ENCODE assay signal across 2 cellular contexts in the genomic region with DNA sequence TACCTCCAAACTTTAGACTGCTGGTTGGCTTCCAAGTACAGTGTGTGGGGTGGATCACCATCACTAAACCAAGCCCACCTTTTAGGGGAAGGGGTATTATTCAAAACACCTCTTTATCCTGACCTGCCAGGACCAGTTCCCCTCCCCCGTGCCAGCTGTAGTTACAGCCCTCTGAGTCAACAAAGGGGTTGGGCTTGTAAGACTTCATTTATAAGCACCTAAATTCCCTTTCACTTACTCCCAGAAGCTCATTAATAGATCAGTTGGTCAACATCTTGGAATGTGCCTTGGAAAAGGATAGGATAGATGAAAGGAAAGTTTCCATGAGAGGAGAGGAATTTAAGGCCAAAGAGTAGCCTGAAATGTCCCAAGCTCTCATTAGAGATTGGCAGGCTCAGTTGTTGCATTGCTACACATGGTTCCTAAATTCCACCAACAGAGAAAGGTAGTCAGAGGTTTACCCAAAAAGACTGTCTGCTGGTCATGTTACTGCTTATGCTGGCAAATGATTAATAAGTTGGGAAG.
TF ChIP-seq lines count a peak whose summit lies in the region.

No MANE protein-coding gene starts in this region.

TF ChIP-seq in HEK293, 187 proteins besides CTCF, POLR2A, EP300 and RAD21 (continued from another document):
- TF ChIP-seq, protein P1, sequence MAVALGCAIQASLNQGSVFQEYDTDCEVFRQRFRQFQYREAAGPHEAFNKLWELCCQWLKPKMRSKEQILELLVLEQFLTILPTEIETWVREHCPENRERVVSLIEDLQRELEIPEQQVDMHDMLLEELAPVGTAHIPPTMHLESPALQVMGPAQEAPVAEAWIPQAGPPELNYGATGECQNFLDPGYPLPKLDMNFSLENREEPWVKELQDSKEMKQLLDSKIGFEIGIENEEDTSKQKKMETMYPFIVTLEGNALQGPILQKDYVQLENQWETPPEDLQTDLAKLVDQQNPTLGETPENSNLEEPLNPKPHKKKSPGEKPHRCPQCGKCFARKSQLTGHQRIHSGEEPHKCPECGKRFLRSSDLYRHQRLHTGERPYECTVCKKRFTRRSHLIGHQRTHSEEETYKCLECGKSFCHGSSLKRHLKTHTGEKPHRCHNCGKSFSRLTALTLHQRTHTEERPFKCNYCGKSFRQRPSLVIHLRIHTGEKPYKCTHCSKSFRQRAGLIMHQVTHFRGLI (tag by site-specific recombination; IDR thresholded peaks at IDR 0.05), result peak; percentile 68
- TF ChIP-seq, protein P2, sequence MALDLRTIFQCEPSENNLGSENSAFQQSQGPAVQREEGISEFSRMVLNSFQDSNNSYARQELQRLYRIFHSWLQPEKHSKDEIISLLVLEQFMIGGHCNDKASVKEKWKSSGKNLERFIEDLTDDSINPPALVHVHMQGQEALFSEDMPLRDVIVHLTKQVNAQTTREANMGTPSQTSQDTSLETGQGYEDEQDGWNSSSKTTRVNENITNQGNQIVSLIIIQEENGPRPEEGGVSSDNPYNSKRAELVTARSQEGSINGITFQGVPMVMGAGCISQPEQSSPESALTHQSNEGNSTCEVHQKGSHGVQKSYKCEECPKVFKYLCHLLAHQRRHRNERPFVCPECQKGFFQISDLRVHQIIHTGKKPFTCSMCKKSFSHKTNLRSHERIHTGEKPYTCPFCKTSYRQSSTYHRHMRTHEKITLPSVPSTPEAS (tag by site-specific recombination; IDR thresholded peaks at IDR 0.05), result no peak

TF ChIP-seq in HepG2, 621 proteins besides CTCF, POLR2A, EP300 and RAD21 (continued from another document):
- TF ChIP-seq, protein P3, sequence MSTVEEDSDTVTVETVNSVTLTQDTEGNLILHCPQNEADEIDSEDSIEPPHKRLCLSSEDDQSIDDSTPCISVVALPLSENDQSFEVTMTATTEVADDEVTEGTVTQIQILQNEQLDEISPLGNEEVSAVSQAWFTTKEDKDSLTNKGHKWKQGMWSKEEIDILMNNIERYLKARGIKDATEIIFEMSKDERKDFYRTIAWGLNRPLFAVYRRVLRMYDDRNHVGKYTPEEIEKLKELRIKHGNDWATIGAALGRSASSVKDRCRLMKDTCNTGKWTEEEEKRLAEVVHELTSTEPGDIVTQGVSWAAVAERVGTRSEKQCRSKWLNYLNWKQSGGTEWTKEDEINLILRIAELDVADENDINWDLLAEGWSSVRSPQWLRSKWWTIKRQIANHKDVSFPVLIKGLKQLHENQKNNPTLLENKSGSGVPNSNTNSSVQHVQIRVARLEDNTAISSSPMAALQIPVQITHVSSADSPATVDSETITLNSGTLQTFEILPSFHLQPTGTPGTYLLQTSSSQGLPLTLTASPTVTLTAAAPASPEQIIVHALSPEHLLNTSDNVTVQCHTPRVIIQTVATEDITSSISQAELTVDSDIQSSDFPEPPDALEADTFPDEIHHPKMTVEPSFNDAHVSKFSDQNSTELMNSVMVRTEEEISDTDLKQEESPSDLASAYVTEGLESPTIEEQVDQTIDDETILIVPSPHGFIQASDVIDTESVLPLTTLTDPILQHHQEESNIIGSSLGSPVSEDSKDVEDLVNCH (CRISPR knock-in tag; IDR thresholded peaks at IDR 0.05), result no peak
- TF ChIP-seq, protein P4, sequence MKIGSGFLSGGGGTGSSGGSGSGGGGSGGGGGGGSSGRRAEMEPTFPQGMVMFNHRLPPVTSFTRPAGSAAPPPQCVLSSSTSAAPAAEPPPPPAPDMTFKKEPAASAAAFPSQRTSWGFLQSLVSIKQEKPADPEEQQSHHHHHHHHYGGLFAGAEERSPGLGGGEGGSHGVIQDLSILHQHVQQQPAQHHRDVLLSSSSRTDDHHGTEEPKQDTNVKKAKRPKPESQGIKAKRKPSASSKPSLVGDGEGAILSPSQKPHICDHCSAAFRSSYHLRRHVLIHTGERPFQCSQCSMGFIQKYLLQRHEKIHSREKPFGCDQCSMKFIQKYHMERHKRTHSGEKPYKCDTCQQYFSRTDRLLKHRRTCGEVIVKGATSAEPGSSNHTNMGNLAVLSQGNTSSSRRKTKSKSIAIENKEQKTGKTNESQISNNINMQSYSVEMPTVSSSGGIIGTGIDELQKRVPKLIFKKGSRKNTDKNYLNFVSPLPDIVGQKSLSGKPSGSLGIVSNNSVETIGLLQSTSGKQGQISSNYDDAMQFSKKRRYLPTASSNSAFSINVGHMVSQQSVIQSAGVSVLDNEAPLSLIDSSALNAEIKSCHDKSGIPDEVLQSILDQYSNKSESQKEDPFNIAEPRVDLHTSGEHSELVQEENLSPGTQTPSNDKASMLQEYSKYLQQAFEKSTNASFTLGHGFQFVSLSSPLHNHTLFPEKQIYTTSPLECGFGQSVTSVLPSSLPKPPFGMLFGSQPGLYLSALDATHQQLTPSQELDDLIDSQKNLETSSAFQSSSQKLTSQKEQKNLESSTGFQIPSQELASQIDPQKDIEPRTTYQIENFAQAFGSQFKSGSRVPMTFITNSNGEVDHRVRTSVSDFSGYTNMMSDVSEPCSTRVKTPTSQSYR (CRISPR knock-in tag; IDR thresholded peaks at IDR 0.05; ENCODE audit: borderline replicate concordance), result peak; percentile 61; the same call in 1 of the 2 replicates
- TF ChIP-seq ATM (IDR thresholded peaks at IDR 0.05; ENCODE audit: borderline replicate concordance) (no peak), SNRNP70 (IDR thresholded peaks at IDR 0.05; ENCODE audit: low read depth, low read length) (no peak), FOXA1 (IDR thresholded peaks at IDR 0.05) (no peak), FOXA1 (CRISPR knock-in tag; IDR thresholded peaks at IDR 0.05) (peak; percentile 49), CBFB (CRISPR knock-in tag; IDR thresholded peaks at IDR 0.05) (no peak), ZNF501 (CRISPR knock-in tag; IDR thresholded peaks at IDR 0.05) (no peak), ZNF883 (CRISPR knock-in tag; IDR thresholded peaks at IDR 0.05; ENCODE audit: not compliant biosample characterization) (no peak), FOXM1 (CRISPR knock-in tag; IDR thresholded peaks at IDR 0.05) (no peak)
- TF ChIP-seq, protein P5, sequence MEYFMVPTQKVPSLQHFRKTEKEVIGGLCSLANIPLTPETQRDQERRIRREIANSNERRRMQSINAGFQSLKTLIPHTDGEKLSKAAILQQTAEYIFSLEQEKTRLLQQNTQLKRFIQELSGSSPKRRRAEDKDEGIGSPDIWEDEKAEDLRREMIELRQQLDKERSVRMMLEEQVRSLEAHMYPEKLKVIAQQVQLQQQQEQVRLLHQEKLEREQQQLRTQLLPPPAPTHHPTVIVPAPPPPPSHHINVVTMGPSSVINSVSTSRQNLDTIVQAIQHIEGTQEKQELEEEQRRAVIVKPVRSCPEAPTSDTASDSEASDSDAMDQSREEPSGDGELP (IDR thresholded peaks at IDR 0.05; ENCODE audit: borderline replicate concordance, low read depth), result peak; percentile 71; the same call in 1 of the 2 replicates
- TF ChIP-seq, protein P6, sequence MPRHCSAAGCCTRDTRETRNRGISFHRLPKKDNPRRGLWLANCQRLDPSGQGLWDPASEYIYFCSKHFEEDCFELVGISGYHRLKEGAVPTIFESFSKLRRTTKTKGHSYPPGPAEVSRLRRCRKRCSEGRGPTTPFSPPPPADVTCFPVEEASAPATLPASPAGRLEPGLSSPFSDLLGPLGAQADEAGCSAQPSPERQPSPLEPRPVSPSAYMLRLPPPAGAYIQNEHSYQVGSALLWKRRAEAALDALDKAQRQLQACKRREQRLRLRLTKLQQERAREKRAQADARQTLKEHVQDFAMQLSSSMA (CRISPR knock-in tag; IDR thresholded peaks at IDR 0.05), result no peak
- TF ChIP-seq, protein P7, sequence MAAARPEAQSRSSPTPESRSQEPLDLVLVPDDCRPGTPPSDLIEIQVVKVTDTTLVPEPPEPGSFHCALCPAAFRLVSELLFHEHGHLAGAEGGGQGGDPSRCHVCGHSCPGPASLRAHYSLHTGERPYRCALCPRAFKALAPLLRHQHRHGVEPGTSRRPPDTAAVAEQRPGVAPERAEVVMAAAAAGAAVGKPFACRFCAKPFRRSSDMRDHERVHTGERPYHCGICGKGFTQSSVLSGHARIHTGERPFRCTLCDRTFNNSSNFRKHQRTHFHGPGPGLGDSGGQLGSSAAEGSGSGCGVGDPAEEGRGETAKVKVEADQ (CRISPR knock-in tag; IDR thresholded peaks at IDR 0.05; ENCODE audit: borderline replicate concordance), result no peak
- TF ChIP-seq, protein P8, sequence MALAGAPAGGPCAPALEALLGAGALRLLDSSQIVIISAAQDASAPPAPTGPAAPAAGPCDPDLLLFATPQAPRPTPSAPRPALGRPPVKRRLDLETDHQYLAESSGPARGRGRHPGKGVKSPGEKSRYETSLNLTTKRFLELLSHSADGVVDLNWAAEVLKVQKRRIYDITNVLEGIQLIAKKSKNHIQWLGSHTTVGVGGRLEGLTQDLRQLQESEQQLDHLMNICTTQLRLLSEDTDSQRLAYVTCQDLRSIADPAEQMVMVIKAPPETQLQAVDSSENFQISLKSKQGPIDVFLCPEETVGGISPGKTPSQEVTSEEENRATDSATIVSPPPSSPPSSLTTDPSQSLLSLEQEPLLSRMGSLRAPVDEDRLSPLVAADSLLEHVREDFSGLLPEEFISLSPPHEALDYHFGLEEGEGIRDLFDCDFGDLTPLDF (CRISPR knock-in tag; IDR thresholded peaks at IDR 0.05), result no peak
- TF ChIP-seq, protein P9, sequence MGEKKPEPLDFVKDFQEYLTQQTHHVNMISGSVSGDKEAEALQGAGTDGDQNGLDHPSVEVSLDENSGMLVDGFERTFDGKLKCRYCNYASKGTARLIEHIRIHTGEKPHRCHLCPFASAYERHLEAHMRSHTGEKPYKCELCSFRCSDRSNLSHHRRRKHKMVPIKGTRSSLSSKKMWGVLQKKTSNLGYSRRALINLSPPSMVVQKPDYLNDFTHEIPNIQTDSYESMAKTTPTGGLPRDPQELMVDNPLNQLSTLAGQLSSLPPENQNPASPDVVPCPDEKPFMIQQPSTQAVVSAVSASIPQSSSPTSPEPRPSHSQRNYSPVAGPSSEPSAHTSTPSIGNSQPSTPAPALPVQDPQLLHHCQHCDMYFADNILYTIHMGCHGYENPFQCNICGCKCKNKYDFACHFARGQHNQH (CRISPR knock-in tag; IDR thresholded peaks at IDR 0.05), result no peak
